In genomic region chr6:14429396-14429795, GRCh38 we compare ENCODE assay signal across 23 cellular contexts.
A peak's percentile ranks its signal among the peaks of the same experiment; 100 is the strongest.
DNase-seq lines count a peak whose midpoint lies in the region; ATAC-seq, FAIRE-seq and TF ChIP-seq lines count a peak whose summit lies in the region.
"Had no signal": no experiment of that assay in that cellular context is flagged by ENCODE, and none has a peak within 500 bp of the region (broad histone marks: within the 10 kb centered on the region; RNA-seq: fewer than 3 reads in every experiment).

No MANE protein-coding gene starts in this region.

- H3K9me3 ChIP-seq in WERI-Rb-1 (ENCODE audit: severe bottlenecking) (no peaks in the 10 kb centered on the region), mesenchymal stem cell (ENCODE audit: control insufficient read depth, low read length) (no peaks in the 10 kb centered on the region), spleen (no peaks in the 10 kb centered on the region)
- H3K9me3 ChIP-seq: A549, BE2C, Peyer's patch, SJSA1 had no signal

- no peak overlapping the region for H3K4me2 ChIP-seq in mesenchymal stem cell (ENCODE audit: low read length, poor library complexity, severe bottlenecking)
- H3K4me2 ChIP-seq: A549 had no signal

- H3K36me3 Mint-ChIP-seq in stimulated activated naive B cell treated with anti-CD40 and anti-IgM and Interleukin-4, amounts not matched to agents 10 μg/mL and 1 μg/mL and 100 μg/mL, for 72 hours: peaks cover 0 to 25% of the 10 kb centered on the region in 2 donors

- no peak overlapping the region for H2BK5ac ChIP-seq in mesenchymal stem cell (ENCODE audit: low read depth, low read length, poor library complexity, severe bottlenecking)

- no peaks in the 10 kb centered on the region for H3K36me3 ChIP-seq in WERI-Rb-1
- no peaks in the 10 kb centered on the region for H3K36me3 ChIP-seq in mesenchymal stem cell (ENCODE audit: control insufficient read depth in 1 of 2, insufficient read depth in 2 of 2, low read depth in 1 of 2, low read length in 2 of 2)
- no peaks in the 10 kb centered on the region for H3K36me3 ChIP-seq in spleen
- H3K36me3 ChIP-seq: BE2C, Peyer's patch, SJSA1 had no signal

- no peak overlapping the region for H3K14ac ChIP-seq in mesenchymal stem cell (ENCODE audit: low read length in 2 of 2)

- no peak overlapping the region for H2BK120ac ChIP-seq in mesenchymal stem cell (ENCODE audit: low read depth, low read length)

- no peak for TF ChIP-seq POLR2A in spleen (IDR thresholded peaks at IDR 0.05)

- no peak overlapping the region for H2AK5ac ChIP-seq in mesenchymal stem cell (ENCODE audit: low read length, severe bottlenecking)

- no peak overlapping the region for H2BK12ac ChIP-seq in mesenchymal stem cell (ENCODE audit: low read length in 2 of 2)

- no peak overlapping the region for H3K9ac ChIP-seq in mesenchymal stem cell (ENCODE audit: low read length)

- H3K4me3 Mint-ChIP-seq in stimulated activated naive B cell treated with anti-CD40 and anti-IgM and Interleukin-4, amounts not matched to agents 10 μg/mL and 1 μg/mL and 100 μg/mL, for 72 hours: no peak overlapping the region

- H3K27ac ChIP-seq in WERI-Rb-1: peak overlapping the region; percentile 9
- no peak overlapping the region for H3K27ac ChIP-seq in mesenchymal stem cell (ENCODE audit: low read length, poor library complexity, severe bottlenecking)
- H3K27ac ChIP-seq in spleen: no peak overlapping the region
- H3K27ac ChIP-seq: A549, Peyer's patch, SJSA1 had no signal

- H4K8ac ChIP-seq in mesenchymal stem cell (ENCODE audit: low read length): no peak overlapping the region

- no peak overlapping the region for H3K18ac ChIP-seq in mesenchymal stem cell (ENCODE audit: low read depth in 1 of 2, low read length in 2 of 2)

- DNase-seq in HTR-8/SVneo (ENCODE audit: insufficient read length, low spot score) (peak; percentile 20), WERI-Rb-1 (peak; percentile 23), mesenchymal stem cell (no peak), foreskin fibroblast (no peak), spleen (no peak)
- DNase-seq in stimulated activated naive B cell treated with anti-CD40 and anti-IgM and Interleukin-4, amounts not matched to agents 10 μg/mL and 1 μg/mL and 100 μg/mL, for 72 hours: no peak
- DNase-seq: BE2C, DMS53, H7, KBM-7, NCI-H1092 treated with DMSO at 0.1 percent for 48 hours, NCI-H1436 treated with DMSO at 0.1 percent for 48 hours, NCI-H1930, NCI-H2227 treated with DMSO at 0.1 percent for 48 hours, NCI-H510A, NCI-H748 treated with DMSO at 0.1 percent for 48 hours, Peyer's patch had no signal

- H3K79me1 ChIP-seq in mesenchymal stem cell (replicated peaks; ENCODE audit: low read length, poor library complexity, severe bottlenecking): no peaks in the 10 kb centered on the region

- H3K9me3 Mint-ChIP-seq in stimulated activated naive B cell treated with anti-CD40 and anti-IgM and Interleukin-4, amounts not matched to agents 10 μg/mL and 1 μg/mL and 100 μg/mL, for 72 hours: no peaks in the 10 kb centered on the region

- H3K4me1 ChIP-seq in mesenchymal stem cell (ENCODE audit: control insufficient read depth, insufficient read depth, low read depth, low read length) (no peaks in the 10 kb centered on the region), spleen (peaks cover 0 to 4% (median 0%) of the 10 kb centered on the region in 6 donors)
- H3K4me1 ChIP-seq: A549, BE2C, Peyer's patch, SJSA1 had no signal

- FAIRE-seq in HTR-8/SVneo (lab: Jason Lieb, UNC): no peak
- FAIRE-seq: A549, D721Med, GM19239, HepG2 had no signal

- no peak overlapping the region for H3K4ac ChIP-seq in mesenchymal stem cell (ENCODE audit: low read depth in 1 of 2, low read length in 2 of 2)

- H2AFZ ChIP-seq in mesenchymal stem cell (ENCODE audit: low read depth, low read length): peak overlapping the region; percentile 19

- WGBS in mesenchymal stem cell: 79% methylated on average over 7 of the region's 10 CpGs
- WGBS in spleen, 5 donors: 88 to 93% (median 93%) methylated on average over 10 of the region's 10 CpGs

- no peak overlapping the region for H3K23ac ChIP-seq in mesenchymal stem cell (ENCODE audit: low read length in 2 of 2)

- intact Hi-C loops in spleen (cut with DNase I; ENCODE audit: low total_unique reads): no loop called here

- no peak overlapping the region for H4K91ac ChIP-seq in mesenchymal stem cell (ENCODE audit: low read length)

- TF ChIP-seq CTCF in WERI-Rb-1 (IDR thresholded peaks at IDR 0.05; ENCODE audit: low read depth, low read length) (no peak), foreskin fibroblast (IDR thresholded peaks at IDR 0.05; ENCODE audit: low read depth, low read length) (no peak), spleen (IDR thresholded peaks at IDR 0.05 in 8 of 11, conservative IDR thresholded peaks at IDR 0.05 in 3 of 11) (no peak)

- no peaks in the 10 kb centered on the region for H3K27me3 Mint-ChIP-seq in stimulated activated naive B cell treated with anti-CD40 and anti-IgM and Interleukin-4, amounts not matched to agents 10 μg/mL and 1 μg/mL and 100 μg/mL, for 72 hours

- H3K27ac Mint-ChIP-seq in stimulated activated naive B cell treated with anti-CD40 and anti-IgM and Interleukin-4, amounts not matched to agents 10 μg/mL and 1 μg/mL and 100 μg/mL, for 72 hours: peak overlapping the region; percentile 44

- ATAC-seq in stimulated activated naive B cell treated with anti-CD40 and anti-IgM and Interleukin-4, amounts not matched to agents 10 μg/mL and 1 μg/mL and 100 μg/mL, for 72 hours (replicated peaks): no peak
- no peak for ATAC-seq in GM21619 (IDR thresholded peaks at IDR 0.05; ENCODE audit: unreplicated experiment)
- ATAC-seq: A549, HepG2 had no signal

- peaks cover 16 to 30% of the 10 kb centered on the region in 2 donors for H3K4me1 Mint-ChIP-seq in stimulated activated naive B cell treated with anti-CD40 and anti-IgM and Interleukin-4, amounts not matched to agents 10 μg/mL and 1 μg/mL and 100 μg/mL, for 72 hours

- H2BK15ac ChIP-seq in mesenchymal stem cell (ENCODE audit: low read depth, poor library complexity, severe bottlenecking): no peak overlapping the region

- H3K27me3 ChIP-seq in WERI-Rb-1 (ENCODE audit: insufficient read depth, low read depth, severe bottlenecking) (no peaks in the 10 kb centered on the region), mesenchymal stem cell (ENCODE audit: control insufficient read depth in 1 of 2, insufficient read depth in 1 of 2, low read length in 2 of 2) (peaks cover 5 to 12% of the 10 kb centered on the region in 2 experiments), spleen (replicated peaks in 1 of 7) (no peaks in the 10 kb centered on the region)
- H3K27me3 ChIP-seq: BE2C, Peyer's patch, SJSA1 had no signal

- no peak overlapping the region for H3K4me3 ChIP-seq in WERI-Rb-1 (ENCODE audit: low read depth, low read length)
- H3K4me3 ChIP-seq in mesenchymal stem cell (ENCODE audit: insufficient read depth in 1 of 2, low read depth in 1 of 2, low read length in 2 of 2): no peak overlapping the region
- H3K4me3 ChIP-seq in foreskin fibroblast (ENCODE audit: low read depth in 1 of 2, low read length in 2 of 2): no peak overlapping the region
- H3K4me3 ChIP-seq in spleen: no peak overlapping the region
- H3K4me3 ChIP-seq: A549, Peyer's patch, SJSA1 had no signal

Comparison
In these comparisons a context has a peak if more than half of its experiments do, and no peak if none do; other contexts are left out.
1. DNase-seq: peak in HTR-8/SVneo (single experiment) and WERI-Rb-1 (single experiment); none in mesenchymal stem cell (single experiment), stimulated activated naive B cell treated with anti-CD40 and anti-IgM and Interleukin-4, amounts not matched to agents 10 μg/mL and 1 μg/mL and 100 μg/mL, for 72 hours (single experiment), foreskin fibroblast (0 of 2) and spleen (single experiment).